12 cellular contexts compared by ENCODE assay signal in the genomic region with DNA sequence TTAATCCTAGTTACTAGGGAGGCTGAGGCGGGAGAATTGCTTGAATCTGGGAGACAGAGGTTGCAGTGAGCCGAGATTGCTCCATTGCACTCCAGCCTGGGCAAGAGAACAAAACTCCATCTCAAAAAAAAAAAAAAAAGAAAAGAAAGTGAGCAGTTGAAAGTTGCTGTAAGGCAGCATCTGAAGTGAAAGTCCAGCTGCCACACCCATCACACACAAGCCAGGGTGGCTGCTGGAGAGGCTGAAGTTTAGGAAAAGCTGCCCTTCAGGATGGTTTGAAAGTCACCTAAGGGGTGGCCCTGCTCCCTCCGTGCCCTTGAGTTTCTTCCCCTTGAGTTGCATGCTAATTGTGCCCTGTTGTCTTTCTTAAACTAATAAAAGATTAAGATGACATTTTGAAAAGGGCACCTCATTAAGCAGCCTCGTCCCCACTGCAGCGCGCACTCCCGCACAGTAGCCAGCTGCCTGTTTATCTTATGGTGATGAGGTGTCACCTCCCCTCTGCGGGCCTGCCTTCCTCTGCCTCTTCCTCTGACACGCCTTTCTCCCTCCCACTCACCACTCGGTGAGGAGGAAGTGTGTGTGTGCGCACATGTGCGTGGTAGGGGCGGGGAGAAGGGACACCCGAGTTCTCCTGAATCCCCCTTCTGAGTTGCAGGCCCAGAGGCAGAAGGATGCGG.
DNase-seq lines count a peak whose midpoint lies in the region; ATAC-seq and TF ChIP-seq lines count a peak whose summit lies in the region.
"Had no signal": no experiment of that assay in that cellular context is flagged by ENCODE, and none has a peak within 500 bp of the region (broad histone marks: within the 10 kb centered on the region; RNA-seq: fewer than 3 reads in every experiment).

No MANE protein-coding gene starts in this region.

- H3K27me3 ChIP-seq in tibial artery (no peaks in the 10 kb centered on the region), vagina (no peaks in the 10 kb centered on the region), hepatocyte (no peaks in the 10 kb centered on the region)

- no peaks in the 10 kb centered on the region for H3K79me2 ChIP-seq in hepatocyte

- 86% methylated on average over 15 of the region's 15 CpGs for WGBS in hepatocyte (ENCODE audit: low lambda C conversion rate, missing lambda C conversion rate)

- peaks cover 0 to 30% (median 15%) of the 10 kb centered on the region in 4 donors for H3K4me1 ChIP-seq in tibial artery
- H3K4me1 ChIP-seq in vagina, result peaks cover 10% of the 10 kb centered on the region
- H3K4me1 ChIP-seq in hepatocyte (ENCODE audit: insufficient read depth), result no peaks in the 10 kb centered on the region
- H3K4me1 ChIP-seq: A549 had no signal

- no peak overlapping the region for H2AFZ ChIP-seq in hepatocyte

- H3K27ac ChIP-seq in tibial artery, result peak overlapping the region; percentile 16 to 78
- no peak overlapping the region for H3K27ac ChIP-seq in vagina
- no peak overlapping the region for H3K27ac ChIP-seq in hepatocyte
- H3K27ac ChIP-seq: A549, SK-N-MC had no signal

- no peaks in the 10 kb centered on the region for H3K9me3 ChIP-seq in tibial artery
- no peaks in the 10 kb centered on the region for H3K9me3 ChIP-seq in vagina
- H3K9me3 ChIP-seq in hepatocyte (ENCODE audit: low read depth), result no peaks in the 10 kb centered on the region
- H3K9me3 ChIP-seq: A549 had no signal

- H4K20me1 ChIP-seq in hepatocyte (ENCODE audit: insufficient read depth, poor library complexity, severe bottlenecking), result no peaks in the 10 kb centered on the region

- H3K36me3 ChIP-seq in tibial artery (peaks cover 0 to 27% (median 18%) of the 10 kb centered on the region in 3 donors), vagina (no peaks in the 10 kb centered on the region), hepatocyte (replicated peaks; ENCODE audit: insufficient read depth, low read depth) (no peaks in the 10 kb centered on the region)

- no peak for TF ChIP-seq POLR2A in vagina (IDR thresholded peaks at IDR 0.05)

- TF ChIP-seq CTCF in tibial artery (IDR thresholded peaks at IDR 0.05) (no peak), vagina (IDR thresholded peaks at IDR 0.05) (no peak), hepatocyte (IDR thresholded peaks at IDR 0.05; ENCODE audit: poor library complexity) (no peak)

- H3K4me3 ChIP-seq in tibial artery (no peak overlapping the region), vagina (no peak overlapping the region), hepatocyte (no peak overlapping the region)
- H3K4me3 ChIP-seq: A549, SK-N-MC had no signal

- H3K9me2 ChIP-seq in hepatocyte (replicated peaks; ENCODE audit: insufficient read depth), result no peaks in the 10 kb centered on the region

- H3K4me2 ChIP-seq in hepatocyte, result no peak overlapping the region
- H3K4me2 ChIP-seq: A549 had no signal

- DNase-seq in activated gamma-delta T cell treated with Interleukin-2 at 50 U/mL for 16 hours, result peak; percentile 12
- no peak for DNase-seq in activated gamma-delta T cell (lab: John Stamatoyannopoulos, UW)
- peak; percentile 27 for DNase-seq in activated T-cell treated with anti-CD3 and anti-CD28 coated beads, Interleukin-2, amount 50 U/mL, for 1 hour
- DNase-seq in left kidney (ENCODE audit: low read depth, low spot score), result peak; percentile 27
- peak in 1 of 2 donors; percentile 60 for DNase-seq in tibial artery
- DNase-seq in vagina (ENCODE audit: extremely low spot score in 2 of 2), result no peak
- DNase-seq in hepatocyte (ENCODE audit: low spot score), result no peak
- DNase-seq: effector memory CD8-positive, alpha-beta T cell; NCI-H774 had no signal

- no peak for ATAC-seq in GM21515 (IDR thresholded peaks at IDR 0.05; ENCODE audit: unreplicated experiment)
- ATAC-seq: A549; effector memory CD8-positive, alpha-beta T cell had no signal

- intact Hi-C loops in tibial artery (cut with DNase I; ENCODE audit: low total_unique reads) (loop anchor here (5.0 to 10.0 kb wide), 2 partner anchors 301 to 899 kb away; partner anchors contain the start of gene SPDL1), vagina (cut with DNase I) (no loop called here)

Comparison
In these comparisons a context has a peak if more than half of its experiments do, and no peak if none do; other contexts are left out.
1. DNase-seq: peak in activated gamma-delta T cell treated with Interleukin-2 at 50 U/mL for 16 hours (single experiment), activated T-cell treated with anti-CD3 and anti-CD28 coated beads, Interleukin-2, amount 50 U/mL, for 1 hour (single experiment) and left kidney (single experiment); none in activated gamma-delta T cell (single experiment), vagina (0 of 2) and hepatocyte (single experiment).
2. H3K27ac ChIP-seq: peak in tibial artery (2 of 2); none in vagina (single experiment) and hepatocyte (single experiment).